In the genomic region with DNA sequence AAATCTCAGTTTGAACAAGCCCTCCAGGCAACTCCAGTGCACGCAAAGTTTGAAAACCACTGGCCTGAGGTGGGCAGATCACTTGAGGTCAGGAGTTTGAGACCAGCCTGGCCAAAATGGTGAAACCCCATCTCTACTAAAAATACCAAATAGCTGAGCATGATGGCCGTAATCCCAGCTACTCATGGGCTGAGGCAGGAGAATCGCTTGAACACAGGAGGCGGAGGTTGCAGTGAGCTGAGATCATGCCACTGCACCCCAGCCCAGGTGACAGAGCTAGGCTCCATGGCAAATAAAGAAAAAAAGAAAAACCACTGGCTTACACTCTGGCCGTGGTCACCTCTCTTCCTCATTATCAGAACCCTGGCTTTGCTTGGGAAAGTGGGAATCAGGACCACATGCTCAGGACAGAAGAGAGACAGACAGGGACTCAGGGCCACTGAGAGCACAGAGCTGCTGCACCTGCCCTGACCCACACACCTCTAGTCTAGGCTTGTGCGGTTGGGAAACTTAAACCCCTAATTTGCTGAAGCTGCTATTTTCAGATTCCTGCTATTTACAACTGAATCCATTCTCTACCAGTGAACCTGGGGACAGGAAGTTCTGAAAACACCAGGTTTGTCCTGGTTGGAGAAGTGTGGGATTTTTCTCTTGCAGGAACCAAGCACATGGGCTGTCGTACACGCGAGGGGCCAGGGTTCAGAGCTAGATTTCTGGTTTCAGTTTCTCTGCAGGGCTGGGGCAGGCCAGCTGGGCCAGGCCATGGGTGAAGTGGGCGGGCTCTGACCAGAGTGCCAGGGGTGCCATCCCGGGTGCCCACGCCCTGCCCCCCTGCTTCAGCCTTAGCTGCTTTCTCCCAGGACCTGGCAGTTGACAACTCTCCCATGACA, we compare ENCODE assay signal across 9 cellular contexts. TPM values are rescaled to one million over a fixed set of nuclear protein-coding genes. Genes with fewer than 3 reads are reported as not detected.
DNase-seq lines count a peak whose midpoint lies in the region; ATAC-seq and TF ChIP-seq lines count a peak whose summit lies in the region.
"Had no signal": no experiment of that assay in that cellular context is flagged by ENCODE, and none has a peak within 500 bp of the region (broad histone marks: within the 10 kb centered on the region; RNA-seq: fewer than 3 reads in every experiment).

No MANE protein-coding gene starts in this region.

- H3K27ac ChIP-seq in suprapubic skin = no peak overlapping the region

- peak overlapping the region; percentile 9 for H3K4me3 ChIP-seq in suprapubic skin

- peaks cover 0 to 14% of the 10 kb centered on the region in 2 donors for H3K27me3 Mint-ChIP-seq in effector memory CD8-positive, alpha-beta T cell

- TF ChIP-seq EP300 in suprapubic skin (IDR thresholded peaks at IDR 0.05) = no peak

- H3K9me3 ChIP-seq in suprapubic skin = no peaks in the 10 kb centered on the region

- no peak for DNase-seq in effector memory CD8-positive, alpha-beta T cell
- DNase-seq in suprapubic skin (ENCODE audit: low spot score in 2 of 2) = no peak
- no peak for DNase-seq in OCI-M1 (lab: John Stamatoyannopoulos, UW)
- DNase-seq in DMS79 treated with DMSO at 0.1 percent for 48 hours (lab: John Stamatoyannopoulos, UW) = no peak
- DNase-seq in HPDE6-E6E7 (ENCODE audit: extremely low spot score) = no peak
- no peak for DNase-seq in HT-29 (ENCODE audit: low spot score)
- DNase-seq: stimulated activated CD4-positive, alpha-beta T cell treated with anti-CD3 and anti-CD28 coated beads, Interleukin-4, amount 100 ng/mL, for 1 hour had no signal

- ATAC-seq in GM19372 (IDR thresholded peaks at IDR 0.05; ENCODE audit: low read depth, unreplicated experiment) (peak; percentile 38), HG03064 (IDR thresholded peaks at IDR 0.05; ENCODE audit: low read depth, unreplicated experiment) (peak; percentile 50)
- ATAC-seq in effector memory CD8-positive, alpha-beta T cell (replicated peaks) = peak; percentile 31

- H3K4me3 Mint-ChIP-seq in effector memory CD8-positive, alpha-beta T cell = no peak overlapping the region

- H3K36me3 ChIP-seq in suprapubic skin = no peaks in the 10 kb centered on the region

- H3K36me3 Mint-ChIP-seq in effector memory CD8-positive, alpha-beta T cell (ENCODE audit: insufficient read depth) = peaks cover 4% of the 10 kb centered on the region

- H3K27ac Mint-ChIP-seq in effector memory CD8-positive, alpha-beta T cell = no peak overlapping the region

- TF ChIP-seq CTCF in suprapubic skin (IDR thresholded peaks at IDR 0.05) = no peak

- peaks cover 20% of the 10 kb centered on the region for H3K4me1 ChIP-seq in suprapubic skin

- no peaks in the 10 kb centered on the region for H3K9me3 Mint-ChIP-seq in effector memory CD8-positive, alpha-beta T cell

- no peaks in the 10 kb centered on the region for H3K27me3 ChIP-seq in suprapubic skin

- peaks cover 4 to 8% of the 10 kb centered on the region in 2 donors for H3K4me1 Mint-ChIP-seq in effector memory CD8-positive, alpha-beta T cell (ENCODE audit: low read depth in 2 of 2)

- 70% methylated on average over 10 of the region's 12 CpGs for WGBS in suprapubic skin

- no peak for TF ChIP-seq POLR2A in suprapubic skin (IDR thresholded peaks at IDR 0.05)

RNA-seq across cellular contexts. Expression of a gene that starts 51.6 kb away (rescaled TPM):
- 10 to 100 TPM; 12.9 to 39.5 (median 29.0) TPM for total RNA-seq in suprapubic skin
- total RNA-seq in HT-29 (2014; rRNA removed; shearing (Covaris generic)) = 7.9 and 8.7 TPM in 2 replicates
